In the genomic region with DNA sequence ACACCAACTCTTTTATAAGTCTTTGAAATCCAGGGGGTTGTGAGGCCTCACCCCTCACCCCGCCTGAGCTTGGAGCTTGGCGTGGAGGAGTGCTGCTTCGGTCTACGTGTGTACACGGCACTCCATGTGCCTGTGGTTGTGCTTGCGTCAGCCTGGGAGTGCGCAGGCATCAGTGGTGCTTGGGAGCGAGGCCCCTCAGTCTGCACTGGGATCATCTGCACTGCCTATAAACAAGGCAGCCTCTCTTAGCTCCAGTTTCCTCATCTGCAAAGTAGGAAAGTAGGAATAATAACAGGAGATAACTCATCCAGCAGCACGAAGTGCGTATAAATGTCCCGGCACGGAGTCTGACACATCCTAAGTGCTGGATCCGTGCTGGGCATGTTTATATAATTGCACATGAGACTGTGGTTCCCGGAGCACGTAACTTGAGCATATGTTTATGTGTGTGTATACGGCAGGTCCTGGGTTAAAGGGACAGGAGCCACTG, we compare ENCODE assay signal across 1 cellular context.
TF ChIP-seq lines count a peak whose summit lies in the region.

No MANE protein-coding gene starts in this region.

TF ChIP-seq in K562, 482 proteins besides CTCF, POLR2A, EP300 and RAD21 (continued from another document and continues in another):
- TF ChIP-seq, protein P1, sequence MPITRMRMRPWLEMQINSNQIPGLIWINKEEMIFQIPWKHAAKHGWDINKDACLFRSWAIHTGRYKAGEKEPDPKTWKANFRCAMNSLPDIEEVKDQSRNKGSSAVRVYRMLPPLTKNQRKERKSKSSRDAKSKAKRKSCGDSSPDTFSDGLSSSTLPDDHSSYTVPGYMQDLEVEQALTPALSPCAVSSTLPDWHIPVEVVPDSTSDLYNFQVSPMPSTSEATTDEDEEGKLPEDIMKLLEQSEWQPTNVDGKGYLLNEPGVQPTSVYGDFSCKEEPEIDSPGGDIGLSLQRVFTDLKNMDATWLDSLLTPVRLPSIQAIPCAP (CRISPR knock-in tag; IDR thresholded peaks at IDR 0.05; ENCODE audit: borderline replicate concordance), result no peak
- TF ChIP-seq MAZ (CRISPR knock-in tag; conservative IDR thresholded peaks at IDR 0.05 in 1 of 2, IDR thresholded peaks at IDR 0.05 in 1 of 2) (peak; percentile 40 to 48; a peak in 3 of 4 replicates), ZBED1 (IDR thresholded peaks at IDR 0.05) (no peak), NR4A1 (CRISPR knock-in tag; IDR thresholded peaks at IDR 0.05) (no peak), NR4A1 (tag; IDR thresholded peaks at IDR 0.05) (peak; percentile 45; the same call in 1 of the 2 replicates), MECOM (CRISPR knock-in tag; IDR thresholded peaks at IDR 0.05) (0 out of 2 replicates have a peak, but pooled peaks have one; percentile 17), TAF1 (IDR thresholded peaks at IDR 0.05; ENCODE audit: control insufficient read depth, extremely low read depth, insufficient read depth, low read length, severe bottlenecking) (peak; percentile 35), PHF8 (IDR thresholded peaks at IDR 0.05; ENCODE audit: borderline replicate concordance, low read length) (peak; percentile 1; the same call in 1 of the 2 replicates), CBX8 (IDR thresholded peaks at IDR 0.05; ENCODE audit: borderline replicate concordance, extremely low read depth, low read depth, low read length, poor library complexity, severe bottlenecking) (no peak), HDAC2 (IDR thresholded peaks at IDR 0.05) (0 out of 2 replicates have a peak, but pooled peaks have one; percentile 12), CREM (IDR thresholded peaks at IDR 0.05; ENCODE audit: low read depth) (peak; percentile 85), SOX6 (IDR thresholded peaks at IDR 0.05) (peak; percentile 17; the same call in 1 of the 2 replicates), ZNF717 (CRISPR knock-in tag; IDR thresholded peaks at IDR 0.05) (no peak), ZSCAN32 (CRISPR knock-in tag; IDR thresholded peaks at IDR 0.05) (peak; percentile 59; the same call in 1 of the 2 replicates)
- TF ChIP-seq, protein P2, sequence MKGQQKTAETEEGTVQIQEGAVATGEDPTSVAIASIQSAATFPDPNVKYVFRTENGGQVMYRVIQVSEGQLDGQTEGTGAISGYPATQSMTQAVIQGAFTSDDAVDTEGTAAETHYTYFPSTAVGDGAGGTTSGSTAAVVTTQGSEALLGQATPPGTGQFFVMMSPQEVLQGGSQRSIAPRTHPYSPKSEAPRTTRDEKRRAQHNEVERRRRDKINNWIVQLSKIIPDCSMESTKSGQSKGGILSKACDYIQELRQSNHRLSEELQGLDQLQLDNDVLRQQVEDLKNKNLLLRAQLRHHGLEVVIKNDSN (CRISPR knock-in tag; IDR thresholded peaks at IDR 0.05), result peak; percentile 60
- TF ChIP-seq, protein P3, sequence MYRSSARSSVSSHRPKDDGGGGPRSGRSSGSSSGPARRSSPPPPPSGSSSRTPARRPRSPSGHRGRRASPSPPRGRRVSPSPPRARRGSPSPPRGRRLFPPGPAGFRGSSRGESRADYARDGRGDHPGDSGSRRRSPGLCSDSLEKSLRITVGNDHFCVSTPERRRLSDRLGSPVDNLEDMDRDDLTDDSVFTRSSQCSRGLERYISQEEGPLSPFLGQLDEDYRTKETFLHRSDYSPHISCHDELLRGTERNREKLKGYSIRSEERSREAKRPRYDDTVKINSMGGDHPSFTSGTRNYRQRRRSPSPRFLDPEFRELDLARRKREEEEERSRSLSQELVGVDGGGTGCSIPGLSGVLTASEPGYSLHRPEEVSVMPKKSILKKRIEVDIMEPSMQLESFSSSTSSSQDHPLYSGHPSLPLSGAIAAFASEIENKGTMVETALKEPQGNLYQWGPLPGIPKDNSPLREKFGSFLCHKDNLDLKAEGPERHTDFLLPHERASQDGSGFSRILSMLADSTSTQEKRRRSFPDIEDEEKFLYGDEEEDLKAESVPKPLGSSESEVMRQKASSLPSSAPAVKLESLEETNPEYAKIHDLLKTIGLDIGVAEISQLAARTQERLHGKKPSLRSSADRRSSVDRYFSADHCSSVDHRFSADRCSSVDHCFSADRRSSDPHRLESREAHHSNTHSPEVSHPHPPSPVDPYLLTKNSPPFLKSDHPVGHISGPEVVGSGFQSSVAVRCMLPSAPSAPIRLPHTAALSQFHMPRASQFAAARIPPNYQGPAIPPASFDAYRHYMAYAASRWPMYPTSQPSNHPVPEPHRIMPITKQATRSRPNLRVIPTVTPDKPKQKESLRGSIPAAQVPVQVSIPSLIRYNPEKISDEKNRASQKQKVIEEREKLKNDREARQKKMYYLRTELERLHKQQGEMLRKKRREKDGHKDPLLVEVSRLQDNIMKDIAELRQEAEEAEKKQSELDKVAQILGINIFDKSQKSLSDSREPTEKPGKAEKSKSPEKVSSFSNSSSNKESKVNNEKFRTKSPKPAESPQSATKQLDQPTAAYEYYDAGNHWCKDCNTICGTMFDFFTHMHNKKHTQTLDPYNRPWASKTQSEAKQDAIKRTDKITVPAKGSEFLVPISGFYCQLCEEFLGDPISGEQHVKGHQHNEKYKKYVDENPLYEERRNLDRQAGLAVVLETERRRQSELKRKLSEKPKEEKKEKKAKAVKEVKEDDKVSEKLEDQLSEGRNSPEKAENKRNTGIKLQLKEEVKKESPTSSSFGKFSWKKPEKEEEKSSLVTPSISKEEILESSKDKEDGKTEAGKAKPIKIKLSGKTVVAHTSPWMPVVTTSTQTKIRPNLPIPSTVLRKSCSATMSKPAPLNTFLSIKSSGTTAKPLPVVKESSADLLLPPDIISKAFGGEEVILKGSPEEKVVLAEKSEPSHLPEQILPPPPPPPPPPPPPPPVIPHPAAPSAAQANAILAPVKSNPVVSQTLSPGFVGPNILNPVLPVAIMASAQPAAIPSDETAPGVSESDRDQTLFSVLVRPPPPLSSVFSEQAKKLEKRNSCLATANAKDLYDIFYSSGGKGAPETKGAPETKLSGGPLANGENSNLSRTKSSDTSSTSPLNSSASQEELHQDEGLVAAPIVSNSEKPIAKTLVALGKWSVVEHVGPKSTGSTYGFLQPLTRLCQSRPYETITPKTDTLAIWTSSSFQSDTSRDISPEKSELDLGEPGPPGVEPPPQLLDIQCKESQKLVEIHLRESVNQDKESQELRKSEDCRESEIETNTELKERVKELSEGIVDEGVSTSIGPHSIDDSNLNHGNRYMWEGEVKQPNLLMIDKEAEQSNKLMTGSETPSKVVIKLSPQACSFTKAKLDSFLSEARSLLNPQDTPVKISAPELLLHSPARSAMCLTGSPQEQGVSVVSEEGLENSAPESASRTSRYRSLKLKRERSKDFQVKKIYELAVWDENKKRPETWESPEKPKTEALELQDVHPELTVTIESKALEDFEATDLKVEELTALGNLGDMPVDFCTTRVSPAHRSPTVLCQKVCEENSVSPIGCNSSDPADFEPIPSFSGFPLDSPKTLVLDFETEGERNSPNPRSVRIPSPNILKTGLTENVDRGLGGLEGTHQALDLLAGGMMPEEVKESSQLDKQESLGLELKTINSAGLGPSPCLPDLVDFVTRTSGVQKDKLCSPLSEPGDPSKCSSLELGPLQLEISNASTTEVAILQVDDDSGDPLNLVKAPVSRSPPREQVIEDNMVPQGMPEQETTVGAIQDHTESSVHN (IDR thresholded peaks at IDR 0.05; ENCODE audit: borderline replicate concordance in 1 of 2, low read depth in 1 of 2), result 0 out of 4 replicates have a peak, but pooled peaks of 1 of the 2 experiments have one; percentile 23
- TF ChIP-seq, protein P4, sequence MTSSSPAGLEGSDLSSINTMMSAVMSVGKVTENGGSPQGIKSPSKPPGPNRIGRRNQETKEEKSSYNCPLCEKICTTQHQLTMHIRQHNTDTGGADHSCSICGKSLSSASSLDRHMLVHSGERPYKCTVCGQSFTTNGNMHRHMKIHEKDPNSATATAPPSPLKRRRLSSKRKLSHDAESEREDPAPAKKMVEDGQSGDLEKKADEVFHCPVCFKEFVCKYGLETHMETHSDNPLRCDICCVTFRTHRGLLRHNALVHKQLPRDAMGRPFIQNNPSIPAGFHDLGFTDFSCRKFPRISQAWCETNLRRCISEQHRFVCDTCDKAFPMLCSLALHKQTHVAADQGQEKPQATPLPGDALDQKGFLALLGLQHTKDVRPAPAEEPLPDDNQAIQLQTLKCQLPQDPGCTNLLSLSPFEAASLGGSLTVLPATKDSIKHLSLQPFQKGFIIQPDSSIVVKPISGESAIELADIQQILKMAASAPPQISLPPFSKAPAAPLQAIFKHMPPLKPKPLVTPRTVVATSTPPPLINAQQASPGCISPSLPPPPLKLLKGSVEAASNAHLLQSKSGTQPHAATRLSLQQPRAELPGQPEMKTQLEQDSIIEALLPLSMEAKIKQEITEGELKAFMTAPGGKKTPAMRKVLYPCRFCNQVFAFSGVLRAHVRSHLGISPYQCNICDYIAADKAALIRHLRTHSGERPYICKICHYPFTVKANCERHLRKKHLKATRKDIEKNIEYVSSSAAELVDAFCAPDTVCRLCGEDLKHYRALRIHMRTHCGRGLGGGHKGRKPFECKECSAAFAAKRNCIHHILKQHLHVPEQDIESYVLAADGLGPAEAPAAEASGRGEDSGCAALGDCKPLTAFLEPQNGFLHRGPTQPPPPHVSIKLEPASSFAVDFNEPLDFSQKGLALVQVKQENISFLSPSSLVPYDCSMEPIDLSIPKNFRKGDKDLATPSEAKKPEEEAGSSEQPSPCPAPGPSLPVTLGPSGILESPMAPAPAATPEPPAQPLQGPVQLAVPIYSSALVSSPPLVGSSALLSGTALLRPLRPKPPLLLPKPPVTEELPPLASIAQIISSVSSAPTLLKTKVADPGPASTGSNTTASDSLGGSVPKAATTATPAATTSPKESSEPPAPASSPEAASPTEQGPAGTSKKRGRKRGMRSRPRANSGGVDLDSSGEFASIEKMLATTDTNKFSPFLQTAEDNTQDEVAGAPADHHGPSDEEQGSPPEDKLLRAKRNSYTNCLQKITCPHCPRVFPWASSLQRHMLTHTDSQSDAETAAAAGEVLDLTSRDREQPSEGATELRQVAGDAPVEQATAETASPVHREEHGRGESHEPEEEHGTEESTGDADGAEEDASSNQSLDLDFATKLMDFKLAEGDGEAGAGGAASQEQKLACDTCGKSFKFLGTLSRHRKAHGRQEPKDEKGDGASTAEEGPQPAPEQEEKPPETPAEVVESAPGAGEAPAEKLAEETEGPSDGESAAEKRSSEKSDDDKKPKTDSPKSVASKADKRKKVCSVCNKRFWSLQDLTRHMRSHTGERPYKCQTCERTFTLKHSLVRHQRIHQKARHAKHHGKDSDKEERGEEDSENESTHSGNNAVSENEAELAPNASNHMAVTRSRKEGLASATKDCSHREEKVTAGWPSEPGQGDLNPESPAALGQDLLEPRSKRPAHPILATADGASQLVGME (CRISPR knock-in tag; IDR thresholded peaks at IDR 0.05), result peak; percentile 82; the same call in 1 of the 2 replicates
- TF ChIP-seq, protein P5, sequence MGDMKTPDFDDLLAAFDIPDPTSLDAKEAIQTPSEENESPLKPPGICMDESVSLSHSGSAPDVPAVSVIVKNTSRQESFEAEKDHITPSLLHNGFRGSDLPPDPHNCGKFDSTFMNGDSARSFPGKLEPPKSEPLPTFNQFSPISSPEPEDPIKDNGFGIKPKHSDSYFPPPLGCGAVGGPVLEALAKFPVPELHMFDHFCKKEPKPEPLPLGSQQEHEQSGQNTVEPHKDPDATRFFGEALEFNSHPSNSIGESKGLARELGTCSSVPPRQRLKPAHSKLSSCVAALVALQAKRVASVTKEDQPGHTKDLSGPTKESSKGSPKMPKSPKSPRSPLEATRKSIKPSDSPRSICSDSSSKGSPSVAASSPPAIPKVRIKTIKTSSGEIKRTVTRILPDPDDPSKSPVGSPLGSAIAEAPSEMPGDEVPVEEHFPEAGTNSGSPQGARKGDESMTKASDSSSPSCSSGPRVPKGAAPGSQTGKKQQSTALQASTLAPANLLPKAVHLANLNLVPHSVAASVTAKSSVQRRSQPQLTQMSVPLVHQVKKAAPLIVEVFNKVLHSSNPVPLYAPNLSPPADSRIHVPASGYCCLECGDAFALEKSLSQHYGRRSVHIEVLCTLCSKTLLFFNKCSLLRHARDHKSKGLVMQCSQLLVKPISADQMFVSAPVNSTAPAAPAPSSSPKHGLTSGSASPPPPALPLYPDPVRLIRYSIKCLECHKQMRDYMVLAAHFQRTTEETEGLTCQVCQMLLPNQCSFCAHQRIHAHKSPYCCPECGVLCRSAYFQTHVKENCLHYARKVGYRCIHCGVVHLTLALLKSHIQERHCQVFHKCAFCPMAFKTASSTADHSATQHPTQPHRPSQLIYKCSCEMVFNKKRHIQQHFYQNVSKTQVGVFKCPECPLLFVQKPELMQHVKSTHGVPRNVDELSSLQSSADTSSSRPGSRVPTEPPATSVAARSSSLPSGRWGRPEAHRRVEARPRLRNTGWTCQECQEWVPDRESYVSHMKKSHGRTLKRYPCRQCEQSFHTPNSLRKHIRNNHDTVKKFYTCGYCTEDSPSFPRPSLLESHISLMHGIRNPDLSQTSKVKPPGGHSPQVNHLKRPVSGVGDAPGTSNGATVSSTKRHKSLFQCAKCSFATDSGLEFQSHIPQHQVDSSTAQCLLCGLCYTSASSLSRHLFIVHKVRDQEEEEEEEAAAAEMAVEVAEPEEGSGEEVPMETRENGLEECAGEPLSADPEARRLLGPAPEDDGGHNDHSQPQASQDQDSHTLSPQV (IDR thresholded peaks at IDR 0.05), result peak; percentile 63
- TF ChIP-seq, protein P6, sequence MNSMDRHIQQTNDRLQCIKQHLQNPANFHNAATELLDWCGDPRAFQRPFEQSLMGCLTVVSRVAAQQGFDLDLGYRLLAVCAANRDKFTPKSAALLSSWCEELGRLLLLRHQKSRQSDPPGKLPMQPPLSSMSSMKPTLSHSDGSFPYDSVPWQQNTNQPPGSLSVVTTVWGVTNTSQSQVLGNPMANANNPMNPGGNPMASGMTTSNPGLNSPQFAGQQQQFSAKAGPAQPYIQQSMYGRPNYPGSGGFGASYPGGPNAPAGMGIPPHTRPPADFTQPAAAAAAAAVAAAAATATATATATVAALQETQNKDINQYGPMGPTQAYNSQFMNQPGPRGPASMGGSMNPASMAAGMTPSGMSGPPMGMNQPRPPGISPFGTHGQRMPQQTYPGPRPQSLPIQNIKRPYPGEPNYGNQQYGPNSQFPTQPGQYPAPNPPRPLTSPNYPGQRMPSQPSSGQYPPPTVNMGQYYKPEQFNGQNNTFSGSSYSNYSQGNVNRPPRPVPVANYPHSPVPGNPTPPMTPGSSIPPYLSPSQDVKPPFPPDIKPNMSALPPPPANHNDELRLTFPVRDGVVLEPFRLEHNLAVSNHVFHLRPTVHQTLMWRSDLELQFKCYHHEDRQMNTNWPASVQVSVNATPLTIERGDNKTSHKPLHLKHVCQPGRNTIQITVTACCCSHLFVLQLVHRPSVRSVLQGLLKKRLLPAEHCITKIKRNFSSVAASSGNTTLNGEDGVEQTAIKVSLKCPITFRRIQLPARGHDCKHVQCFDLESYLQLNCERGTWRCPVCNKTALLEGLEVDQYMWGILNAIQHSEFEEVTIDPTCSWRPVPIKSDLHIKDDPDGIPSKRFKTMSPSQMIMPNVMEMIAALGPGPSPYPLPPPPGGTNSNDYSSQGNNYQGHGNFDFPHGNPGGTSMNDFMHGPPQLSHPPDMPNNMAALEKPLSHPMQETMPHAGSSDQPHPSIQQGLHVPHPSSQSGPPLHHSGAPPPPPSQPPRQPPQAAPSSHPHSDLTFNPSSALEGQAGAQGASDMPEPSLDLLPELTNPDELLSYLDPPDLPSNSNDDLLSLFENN (IDR thresholded peaks at IDR 0.05; ENCODE audit: low read depth in 2 of 2, low read length in 2 of 2), result no peak
- TF ChIP-seq, protein P7, sequence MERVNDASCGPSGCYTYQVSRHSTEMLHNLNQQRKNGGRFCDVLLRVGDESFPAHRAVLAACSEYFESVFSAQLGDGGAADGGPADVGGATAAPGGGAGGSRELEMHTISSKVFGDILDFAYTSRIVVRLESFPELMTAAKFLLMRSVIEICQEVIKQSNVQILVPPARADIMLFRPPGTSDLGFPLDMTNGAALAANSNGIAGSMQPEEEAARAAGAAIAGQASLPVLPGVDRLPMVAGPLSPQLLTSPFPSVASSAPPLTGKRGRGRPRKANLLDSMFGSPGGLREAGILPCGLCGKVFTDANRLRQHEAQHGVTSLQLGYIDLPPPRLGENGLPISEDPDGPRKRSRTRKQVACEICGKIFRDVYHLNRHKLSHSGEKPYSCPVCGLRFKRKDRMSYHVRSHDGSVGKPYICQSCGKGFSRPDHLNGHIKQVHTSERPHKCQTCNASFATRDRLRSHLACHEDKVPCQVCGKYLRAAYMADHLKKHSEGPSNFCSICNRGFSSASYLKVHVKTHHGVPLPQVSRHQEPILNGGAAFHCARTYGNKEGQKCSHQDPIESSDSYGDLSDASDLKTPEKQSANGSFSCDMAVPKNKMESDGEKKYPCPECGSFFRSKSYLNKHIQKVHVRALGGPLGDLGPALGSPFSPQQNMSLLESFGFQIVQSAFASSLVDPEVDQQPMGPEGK (CRISPR knock-in tag; IDR thresholded peaks at IDR 0.05; ENCODE audit: borderline replicate concordance), result peak; percentile 29; the same call in 1 of the 2 replicates
